17 cellular contexts compared by ENCODE assay signal in the genomic region with DNA sequence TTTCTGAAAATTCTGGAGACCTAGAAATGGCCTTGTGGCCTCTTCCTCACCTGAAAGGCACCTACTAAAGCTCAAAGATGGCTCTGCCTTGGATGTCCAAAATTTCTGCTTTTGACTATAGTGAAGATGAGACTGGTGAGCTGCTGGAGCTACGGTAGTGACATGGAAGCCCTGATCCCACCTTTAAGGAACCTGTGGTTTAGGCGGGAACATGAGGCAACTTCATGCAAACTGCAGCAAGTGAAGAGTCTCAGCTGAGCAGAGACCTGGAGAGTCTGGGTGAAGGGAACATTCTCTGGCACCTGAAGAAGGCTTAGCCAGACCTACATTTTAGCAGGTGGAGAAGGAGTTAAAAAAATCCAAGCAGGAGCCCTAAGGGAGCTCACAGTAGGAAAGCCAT. TPM values are rescaled to one million over a fixed set of nuclear protein-coding genes. Genes with fewer than 3 reads are reported as not detected.
DNase-seq lines count a peak whose midpoint lies in the region; ATAC-seq and TF ChIP-seq lines count a peak whose summit lies in the region.
"Had no signal": no experiment of that assay in that cellular context is flagged by ENCODE, and none has a peak within 500 bp of the region (broad histone marks: within the 10 kb centered on the region; RNA-seq: fewer than 3 reads in every experiment).

No MANE protein-coding gene starts in this region.

- intact Hi-C loops in Calu3 (cut with micrococcal nuclease; ENCODE audit: unreplicated experiment), result no loop called here
- intact Hi-C loops in naive thymus-derived CD4-positive, alpha-beta T cell (cut with micrococcal nuclease), result no loop called here
- intact Hi-C loops in lower leg skin (cut with DNase I; ENCODE audit: low total_unique reads), result no loop called here

- no peak for ATAC-seq in CD4-positive, CD25-positive, alpha-beta regulatory T cell (ENCODE audit: low read depth in 2 of 2)
- no peak for ATAC-seq in T-helper 17 cell
- no peak for ATAC-seq in naive thymus-derived CD4-positive, alpha-beta T cell
- no peak for ATAC-seq in GM18498 (IDR thresholded peaks at IDR 0.05; ENCODE audit: unreplicated experiment)
- no peak for ATAC-seq in HG03196 (IDR thresholded peaks at IDR 0.05; ENCODE audit: unreplicated experiment)

- H3K27ac Mint-ChIP-seq in CD4-positive, CD25-positive, alpha-beta regulatory T cell, result peak overlapping the region in 2 of 3 donors; percentile 6 to 38
- peak overlapping the region; percentile 74 for H3K27ac Mint-ChIP-seq in Calu3 (ENCODE audit: unreplicated experiment)
- H3K27ac Mint-ChIP-seq in T-helper 17 cell, result peak overlapping the region; percentile 69
- peak overlapping the region in 7 of 9 donors; percentile 35 to 81 (median 63) for H3K27ac Mint-ChIP-seq in naive thymus-derived CD4-positive, alpha-beta T cell

- 84 to 89% methylated on average over 2 of the region's 2 CpGs for WGBS in lower leg skin, 2 donors

- no peaks in the 10 kb centered on the region for H3K27me3 Mint-ChIP-seq in CD4-positive, CD25-positive, alpha-beta regulatory T cell
- H3K27me3 Mint-ChIP-seq in Calu3 (ENCODE audit: unreplicated experiment) (no peaks in the 10 kb centered on the region), T-helper 17 cell (no peaks in the 10 kb centered on the region)
- no peaks in the 10 kb centered on the region for H3K27me3 Mint-ChIP-seq in naive thymus-derived CD4-positive, alpha-beta T cell
- H3K27me3 Mint-ChIP-seq: CD8-positive, alpha-beta memory T cell had no signal

- H3K36me3 ChIP-seq in CD4-positive, CD25-positive, alpha-beta regulatory T cell (ENCODE audit: control insufficient read depth, insufficient read depth, low read length), result peaks cover 36% of the 10 kb centered on the region
- H3K36me3 ChIP-seq in naive thymus-derived CD4-positive, alpha-beta T cell (ENCODE audit: control insufficient read depth in 2 of 3, insufficient read depth in 3 of 3, low read length in 3 of 3), result peaks cover 4 to 26% (median 5%) of the 10 kb centered on the region in 3 experiments

- CTCF ChIA-PET in Calu3 (lab: Charles Lee), result interaction anchor here (1.3 kb wide), 1 partner anchor 40 kb away, joined by 5 read pairs; the partner anchor contains the start of gene GORASP2
- CTCF ChIA-PET in naive thymus-derived CD4-positive, alpha-beta T cell (lab: Charles Lee), result interaction anchor here (1.1 to 1.5 kb wide), 3 partner anchors 118 to 447 kb away, joined by 3 to 5 read pairs (median 4); no protein-coding TSS in a partner anchor

- TF ChIP-seq CTCF in Calu3 (IDR thresholded peaks at IDR 0.05; ENCODE audit: unreplicated experiment) (no peak), lower leg skin (IDR thresholded peaks at IDR 0.05) (no peak)

- no peak overlapping the region for H3K4me3 Mint-ChIP-seq in CD4-positive, CD25-positive, alpha-beta regulatory T cell
- H3K4me3 Mint-ChIP-seq in Calu3 (ENCODE audit: low read depth, unreplicated experiment) (no peak overlapping the region), T-helper 17 cell (no peak overlapping the region)
- H3K4me3 Mint-ChIP-seq in naive thymus-derived CD4-positive, alpha-beta T cell, result no peak overlapping the region

- no peaks in the 10 kb centered on the region for H3K9me3 Mint-ChIP-seq in CD4-positive, CD25-positive, alpha-beta regulatory T cell
- no peaks in the 10 kb centered on the region for H3K9me3 Mint-ChIP-seq in Calu3 (ENCODE audit: low read depth, unreplicated experiment)
- H3K9me3 Mint-ChIP-seq in naive thymus-derived CD4-positive, alpha-beta T cell, result peaks cover 0 to 2% (median 0%) of the 10 kb centered on the region in 11 donors
- H3K9me3 Mint-ChIP-seq: CD8-positive, alpha-beta memory T cell had no signal

- no peaks in the 10 kb centered on the region for H3K27me3 ChIP-seq in CD4-positive, CD25-positive, alpha-beta regulatory T cell (ENCODE audit: control insufficient read depth, insufficient read depth, low read length)
- no peaks in the 10 kb centered on the region for H3K27me3 ChIP-seq in naive thymus-derived CD4-positive, alpha-beta T cell (ENCODE audit: control insufficient read depth in 2 of 2, insufficient read depth in 2 of 2, low read length in 2 of 2)
- H3K27me3 ChIP-seq: BE2C, SJCRH30 had no signal

- no peaks in the 10 kb centered on the region for H3K9me3 ChIP-seq in CD4-positive, CD25-positive, alpha-beta regulatory T cell (ENCODE audit: control insufficient read depth in 2 of 2, low read length in 2 of 2)
- no peaks in the 10 kb centered on the region for H3K9me3 ChIP-seq in T-helper 17 cell (ENCODE audit: control insufficient read depth, low read length, poor library complexity, severe bottlenecking)
- H3K9me3 ChIP-seq in naive thymus-derived CD4-positive, alpha-beta T cell (ENCODE audit: control insufficient read depth in 2 of 3, low read length in 3 of 3), result no peaks in the 10 kb centered on the region
- H3K9me3 ChIP-seq: BE2C, SJCRH30 had no signal

- H3K36me3 Mint-ChIP-seq in CD4-positive, CD25-positive, alpha-beta regulatory T cell, result peaks cover 22% of the 10 kb centered on the region
- H3K36me3 Mint-ChIP-seq in Calu3 (ENCODE audit: insufficient read depth, unreplicated experiment) (peaks cover 83% of the 10 kb centered on the region), T-helper 17 cell (ENCODE audit: low read depth) (peaks cover 2% of the 10 kb centered on the region)
- peaks cover 3 to 31% (median 11%) of the 10 kb centered on the region in 5 donors for H3K36me3 Mint-ChIP-seq in naive thymus-derived CD4-positive, alpha-beta T cell

- no peak overlapping the region for H3K27ac ChIP-seq in CD4-positive, CD25-positive, alpha-beta regulatory T cell (ENCODE audit: insufficient read depth, low read length, poor library complexity, severe bottlenecking)
- H3K27ac ChIP-seq in naive thymus-derived CD4-positive, alpha-beta T cell (ENCODE audit: low read depth, low read length), result no peak overlapping the region
- H3K27ac ChIP-seq: SJCRH30 had no signal

- peaks cover 0 to 7% (median 2%) of the 10 kb centered on the region in 4 donors for H3K4me1 Mint-ChIP-seq in CD4-positive, CD25-positive, alpha-beta regulatory T cell
- H3K4me1 Mint-ChIP-seq in Calu3 (ENCODE audit: low read depth, unreplicated experiment) (peaks cover 21% of the 10 kb centered on the region), T-helper 17 cell (peaks cover 7% of the 10 kb centered on the region)
- peaks cover under 1 to 13% (median 7%) of the 10 kb centered on the region in 7 donors for H3K4me1 Mint-ChIP-seq in naive thymus-derived CD4-positive, alpha-beta T cell

- DNase-seq in CD4-positive, CD25-positive, alpha-beta regulatory T cell, result no peak
- DNase-seq in Calu3 (no peak), T-helper 17 cell (no peak), lower leg skin (ENCODE audit: low spot score in 2 of 2) (no peak)
- no peak for DNase-seq in naive thymus-derived CD4-positive, alpha-beta T cell
- DNase-seq: BE2C; CD8-positive, alpha-beta memory T cell; DMS153; EL; Kasumi-1; NCI-H1436 treated with DMSO at 0.1 percent for 48 hours; NCI-H226; NCI-H526 treated with DMSO at 0.1 percent for 48 hours; NK-92 treated with Interleukin-12 subunit alpha and Interleukin-12 subunit beta, amount 100 ng/mL, for 24 hours; SJCRH30 had no signal

- TF ChIP-seq POLR2A in lower leg skin (IDR thresholded peaks at IDR 0.05), result no peak

- BruUV-seq in Calu3 (replicated peaks; lab: Mats Ljungman, UMichigan), result no TSS peak

- H3K4me3 ChIP-seq in CD4-positive, CD25-positive, alpha-beta regulatory T cell (ENCODE audit: low read depth, low read length), result no peak overlapping the region
- no peak overlapping the region for H3K4me3 ChIP-seq in naive thymus-derived CD4-positive, alpha-beta T cell (ENCODE audit: low read length)
- no peak overlapping the region for H3K4me3 ChIP-seq in lower leg skin (ENCODE audit: low read depth, poor library complexity, severe bottlenecking)
- H3K4me3 ChIP-seq: SJCRH30 had no signal

- POLR2A ChIA-PET in naive thymus-derived CD4-positive, alpha-beta T cell (lab: Charles Lee), result interaction anchor here (0.6 to 0.7 kb wide), 2 partner anchors 40 to 470 kb away, joined by 3 to 7 read pairs; partner anchors contain the start of gene GORASP2

- peaks cover 12% of the 10 kb centered on the region for H3K4me1 ChIP-seq in CD4-positive, CD25-positive, alpha-beta regulatory T cell (ENCODE audit: control insufficient read depth, insufficient read depth, low read length, poor library complexity, severe bottlenecking)
- peaks cover 3 to 9% of the 10 kb centered on the region in 2 donors for H3K4me1 ChIP-seq in naive thymus-derived CD4-positive, alpha-beta T cell (ENCODE audit: control insufficient read depth in 2 of 2, insufficient read depth in 2 of 2, low read length in 2 of 2)
- H3K4me1 ChIP-seq: BE2C had no signal

RNA-seq across cellular contexts. Expression of gene GORASP2, which starts 40.0 kb away (rescaled TPM):
- total RNA-seq in CD4-positive, CD25-positive, alpha-beta regulatory T cell, result 77.5 TPM
- 10 to 100 TPM; 86.0 to 98.9 (median 93.5) TPM for polyA plus RNA-seq in CD4-positive, CD25-positive, alpha-beta regulatory T cell
- 98.1 and 105 TPM in 2 replicates for total RNA-seq in Calu3 (2022)
- total RNA-seq in T-helper 17 cell, result 10 to 100 TPM; 80.5 to 89.4 TPM
- total RNA-seq in naive thymus-derived CD4-positive, alpha-beta T cell, result 10 to 100 TPM; 65.2 to 79.2 (median 73.2) TPM
- polyA plus RNA-seq in naive thymus-derived CD4-positive, alpha-beta T cell, result 100 to 1,000 TPM in 1 of 2 donors, 10 to 100 TPM in 1; 93.5 to 104 TPM
- total RNA-seq in lower leg skin, result 10 to 100 TPM; 37.7 to 66.2 (median 52.3) TPM

Comparison
In these comparisons a context has a peak if more than half of its experiments do, and no peak if none do; other contexts are left out.
1. H3K27ac Mint-ChIP-seq: peak in every context shown above with its lines; median percentile 74 in Calu3; 69 in T-helper 17 cell; 63 in naive thymus-derived CD4-positive, alpha-beta T cell; 22 in CD4-positive, CD25-positive, alpha-beta regulatory T cell.